ENCODE assay signal across 8 cellular contexts in the genomic region with DNA sequence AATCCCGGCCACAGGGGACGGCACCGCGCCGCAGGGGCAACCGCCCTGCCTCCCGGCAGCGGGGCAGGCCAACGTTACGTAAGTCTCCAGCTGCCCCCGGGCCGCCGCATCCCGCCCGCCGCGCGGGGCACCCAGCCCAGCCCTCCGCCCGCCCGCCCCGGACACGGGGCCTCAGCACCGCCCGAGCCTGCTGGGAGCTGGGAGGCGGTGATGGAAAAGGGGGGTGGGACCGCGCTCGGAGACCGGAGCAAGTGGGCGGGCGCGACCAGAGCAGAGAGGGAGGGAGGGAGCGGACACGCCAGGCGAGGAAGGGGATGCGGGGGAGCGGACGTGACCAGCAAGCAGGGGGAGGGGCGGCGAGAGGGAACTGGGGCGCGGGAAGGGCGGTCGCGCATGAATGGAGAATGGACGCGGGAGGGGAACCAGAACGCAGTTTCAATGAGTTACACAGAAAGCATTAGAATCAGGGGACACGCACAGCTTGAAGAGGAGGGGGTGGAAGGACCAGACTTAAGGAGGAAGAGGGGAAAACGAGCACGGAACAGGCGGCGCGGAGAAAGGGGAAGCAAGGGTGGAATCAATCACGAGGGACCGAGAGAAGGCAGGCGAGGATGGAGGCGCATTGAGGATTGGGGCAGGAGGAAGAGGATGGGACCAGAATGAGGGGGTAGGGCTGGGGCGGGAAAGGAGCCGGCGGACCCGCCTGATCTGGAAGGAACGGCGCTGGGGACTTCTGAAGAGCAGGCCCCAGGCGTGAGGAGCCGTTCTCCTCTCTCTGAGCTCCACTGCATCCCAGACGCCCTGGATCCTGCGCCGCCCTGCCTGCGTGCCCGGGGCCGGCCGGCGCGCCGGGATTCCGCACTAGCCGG. TPM values are rescaled to one million over a fixed set of nuclear protein-coding genes. Genes with fewer than 3 reads are reported as not detected.
DNase-seq lines count a peak whose midpoint lies in the region; ATAC-seq and TF ChIP-seq lines count a peak whose summit lies in the region.

No MANE protein-coding gene starts in this region.

- no peak for TF ChIP-seq CTCF in colonic mucosa (IDR thresholded peaks at IDR 0.05)

- peaks cover 21% of the 10 kb centered on the region for H3K4me1 ChIP-seq in ACC112 (ENCODE audit: control insufficient read depth, insufficient read depth, low read length, unreplicated experiment)
- H3K4me1 ChIP-seq in colonic mucosa, result peaks cover 21% of the 10 kb centered on the region

- no peaks in the 10 kb centered on the region for H3K9me3 ChIP-seq in colonic mucosa

- H3K36me3 ChIP-seq in ACC112 (ENCODE audit: insufficient read depth, low read length), result peaks cover 9% of the 10 kb centered on the region; the same call in 1 of the 2 replicates
- no peaks in the 10 kb centered on the region for H3K36me3 ChIP-seq in colonic mucosa

- peak overlapping the region; percentile 82 to 98 for H3K9ac ChIP-seq in colonic mucosa (ENCODE audit: low read depth in 2 of 2, low read length in 2 of 2)

- DNase-seq in NCI-H345 treated with DMSO at 0.1 percent for 48 hours (lab: John Stamatoyannopoulos, UW; ENCODE audit: unreplicated experiment) (peak; percentile 21), colonic mucosa (peak; percentile 93), left colon (peak; percentile 90 to 94)
- DNase-seq in activated CD4-positive, alpha-beta T cell treated with anti-CD3 and anti-CD28 coated beads for 4 hours, result peak; percentile 79 to 91
- peak; percentile 83 to 85 for DNase-seq in stimulated activated CD4-positive, alpha-beta T cell treated with anti-CD3 and anti-CD28 coated beads, Interleukin-15, amount 100 ng/mL, for 48 hours (ENCODE audit: low read depth in 2 of 2)

- peaks cover 42% of the 10 kb centered on the region for H3K79me2 ChIP-seq in ACC112 (ENCODE audit: control insufficient read depth, insufficient read depth, low read length, unreplicated experiment)

- peak overlapping the region; percentile 96 for H3K27ac ChIP-seq in ACC112 (ENCODE audit: low read depth, low read length)
- peak overlapping the region; percentile 99 for H3K27ac ChIP-seq in colonic mucosa

- intact Hi-C loops in colonic mucosa (cut with DNase I) (loop anchor here (5.0 kb wide), 1 partner anchor 42 kb away; the partner anchor contains the start of gene PARP6), left colon (cut with DNase I, micrococcal nuclease) (no loop called here)

- no peak overlapping the region for H2AFZ ChIP-seq in ACC112 (ENCODE audit: low read length, unreplicated experiment)

- H3K27me3 ChIP-seq in ACC112 (ENCODE audit: insufficient read depth, low read length) (no peaks in the 10 kb centered on the region), colonic mucosa (no peaks in the 10 kb centered on the region)

- H3K4me3 ChIP-seq in ACC112 (ENCODE audit: low read depth, low read length) (peak overlapping the region; percentile 83), colonic mucosa (peak overlapping the region; percentile 87)

- ATAC-seq in GM19372 (IDR thresholded peaks at IDR 0.05; ENCODE audit: low read depth, unreplicated experiment), result peak; percentile 15
- ATAC-seq in left colon, result peak; percentile 53
- ATAC-seq in HG03378 (IDR thresholded peaks at IDR 0.05; ENCODE audit: unreplicated experiment), result no peak

RNA-seq across cellular contexts. Expression of gene PKM, which starts 0.6 kb away (rescaled TPM):
- total RNA-seq in colonic mucosa, result 100 to 1,000 TPM; 769 to 946 TPM
- total RNA-seq in left colon, result 100 to 1,000 TPM; 407 to 466 TPM

RNA-seq across cellular contexts. Expression of gene GRAMD2A, which starts 32.8 kb away (rescaled TPM):
- total RNA-seq in colonic mucosa (1 to 10 TPM; 2.3 to 3.3 TPM), left colon (1 to 10 TPM; 1.0 to 6.3 TPM)

RNA-seq across cellular contexts. Expression of gene PARP6, which starts 41.9 kb away (rescaled TPM):
- 10 to 100 TPM; 21.3 to 39.3 TPM for total RNA-seq in colonic mucosa
- 10 to 100 TPM; 39.1 to 40.8 TPM for total RNA-seq in left colon

Comparison
In these comparisons a context has a peak if more than half of its experiments do, and no peak if none do; other contexts are left out.
1. DNase-seq: peak in every context shown above with its lines; median percentile 93 in colonic mucosa; 92 in left colon; 85 in activated CD4-positive, alpha-beta T cell treated with anti-CD3 and anti-CD28 coated beads for 4 hours; 84 in stimulated activated CD4-positive, alpha-beta T cell treated with anti-CD3 and anti-CD28 coated beads, Interleukin-15, amount 100 ng/mL, for 48 hours; 21 in NCI-H345 treated with DMSO at 0.1 percent for 48 hours.